ENCODE assay signal across 23 cellular contexts in genomic region chr17:73639322-73639721, GRCh38. TPM values are rescaled to one million over a fixed set of nuclear protein-coding genes. Genes with fewer than 3 reads are reported as not detected.
DNase-seq lines count a peak whose midpoint lies in the region; ATAC-seq and TF ChIP-seq lines count a peak whose summit lies in the region.
"Had no signal": no experiment of that assay in that cellular context is flagged by ENCODE, and none has a peak within 500 bp of the region (broad histone marks: within the 10 kb centered on the region; RNA-seq: fewer than 3 reads in every experiment).

No MANE protein-coding gene starts in this region.

- no peaks in the 10 kb centered on the region for H3K9me3 ChIP-seq in neural progenitor cell (ENCODE audit: low read depth)
- H3K9me3 ChIP-seq: upper lobe of left lung had no signal

- H3K36me3 Mint-ChIP-seq in neural progenitor cell (peaks cover 16% of the 10 kb centered on the region), nephron progenitor cell (ENCODE audit: low read depth) (peaks cover 9% of the 10 kb centered on the region)
- H3K36me3 Mint-ChIP-seq: activated CD8-positive, alpha-beta memory T cell treated with anti-CD3 and anti-CD28 coated beads, Interleukin-2, amount 10 ng/mL, durations not matched to agents 7 days and 5 days; CD8-positive, alpha-beta T cell had no signal

- H3K4me1 ChIP-seq in neural progenitor cell: peaks cover 23% of the 10 kb centered on the region

- H3K27me3 ChIP-seq in H7 (ENCODE audit: control insufficient read depth, insufficient read depth, low read length): peaks cover 29% of the 10 kb centered on the region
- no peaks in the 10 kb centered on the region for H3K27me3 ChIP-seq in neural progenitor cell

- no peak overlapping the region for H2AFZ ChIP-seq in neural progenitor cell (replicated peaks)

- no peaks in the 10 kb centered on the region for H3F3A ChIP-seq in neural progenitor cell (ENCODE audit: low read depth)

- H3K4me3 Mint-ChIP-seq in neural progenitor cell (no peak overlapping the region), nephron progenitor cell (no peak overlapping the region)
- H3K4me3 Mint-ChIP-seq: activated CD8-positive, alpha-beta memory T cell treated with anti-CD3 and anti-CD28 coated beads, Interleukin-2, amount 10 ng/mL, durations not matched to agents 7 days and 5 days; CD8-positive, alpha-beta T cell; dendritic cell treated with granulocyte-macrophage colony-stimulating factor and Interleukin-4, amounts not matched to agents 40 ng/mL and 50 ng/mL, for 4 days; stimulated activated naive CD8-positive, alpha-beta T cell treated with anti-CD3 and anti-CD28 coated beads, Interleukin-15, amount 100 ng/mL, for 72 hours had no signal

- ATAC-seq in HG02763 (IDR thresholded peaks at IDR 0.05; ENCODE audit: unreplicated experiment) (no peak), GM21526 (IDR thresholded peaks at IDR 0.05; ENCODE audit: low FRiP score, unreplicated experiment) (no peak)
- ATAC-seq: activated CD8-positive, alpha-beta memory T cell treated with anti-CD3 and anti-CD28 coated beads, Interleukin-2, amount 10 ng/mL, durations not matched to agents 7 days and 5 days; CD8-positive, alpha-beta T cell; stimulated activated naive CD8-positive, alpha-beta T cell treated with anti-CD3 and anti-CD28 coated beads, Interleukin-15, amount 100 ng/mL, for 72 hours had no signal

- peaks cover 100% of the 10 kb centered on the region for H3K79me2 ChIP-seq in neural progenitor cell (ENCODE audit: low read depth)

- H3K27ac ChIP-seq in neural progenitor cell (no peak overlapping the region), caudate nucleus (ENCODE audit: low read depth, low read length) (no peak overlapping the region)
- H3K27ac ChIP-seq: epithelial cell of prostate, upper lobe of left lung had no signal

- H3K27ac Mint-ChIP-seq in neural progenitor cell (peak overlapping the region; percentile 69), nephron progenitor cell (no peak overlapping the region)
- H3K27ac Mint-ChIP-seq: activated CD8-positive, alpha-beta memory T cell treated with anti-CD3 and anti-CD28 coated beads, Interleukin-2, amount 10 ng/mL, durations not matched to agents 7 days and 5 days; activated T-helper 2 cell treated with anti-CD3 and anti-CD28 coated beads, Interferon-gamma antibody, Interleukin-2, Interleukin-4, amounts not matched to agents 10 μg/mL and 5 μg/mL and 100 μg/mL, durations not matched to agents 14 hours and 24 hours and 36 hours; CD8-positive, alpha-beta T cell; dendritic cell treated with granulocyte-macrophage colony-stimulating factor and Interleukin-4, amounts not matched to agents 40 ng/mL and 50 ng/mL, for 4 days; stimulated activated naive CD8-positive, alpha-beta T cell treated with anti-CD3 and anti-CD28 coated beads, Interleukin-15, amount 100 ng/mL, for 72 hours had no signal

- H3K4me2 ChIP-seq in neural progenitor cell: no peak overlapping the region
- H3K4me2 ChIP-seq: smooth muscle cell had no signal

- TF ChIP-seq CTCF in astrocyte of the spinal cord (IDR thresholded peaks at IDR 0.05; ENCODE audit: low read depth, low read length) (no peak), neural progenitor cell (IDR thresholded peaks at IDR 0.05) (no peak), nephron progenitor cell (IDR thresholded peaks at IDR 0.05) (no peak)

- DNase-seq in D341Med (ENCODE audit: low spot score): peak; percentile 70
- DNase-seq in H7: peak; percentile 51
- DNase-seq in astrocyte of the spinal cord (ENCODE audit: low read depth, low spot score): peak; percentile 43
- no peak for DNase-seq in neural progenitor cell (ENCODE audit: low spot score)
- no peak for DNase-seq in nephron progenitor cell
- DNase-seq in caudate nucleus (lab: John Stamatoyannopoulos, UW): no peak
- DNase-seq: activated CD4-positive, alpha-beta T cell treated with anti-CD3 and anti-CD28 coated beads for 4 hours; activated CD8-positive, alpha-beta memory T cell treated with anti-CD3 and anti-CD28 coated beads, Interleukin-2, amount 10 ng/mL, durations not matched to agents 7 days and 5 days; CD8-positive, alpha-beta T cell; GOT3; kidney; NCI-H1048; NCI-H526; stimulated activated CD4-positive, alpha-beta T cell treated with anti-CD3 and anti-CD28 coated beads, Interleukin-4, amount 100 ng/mL, for 1 hour; stimulated activated naive CD8-positive, alpha-beta T cell treated with anti-CD3 and anti-CD28 coated beads, Interleukin-15, amount 100 ng/mL, for 72 hours; upper lobe of left lung had no signal

- no peaks in the 10 kb centered on the region for H3K36me3 ChIP-seq in H7 (replicated peaks; ENCODE audit: control insufficient read depth, insufficient read depth, low read length)
- no peaks in the 10 kb centered on the region for H3K36me3 ChIP-seq in neural progenitor cell
- H3K36me3 ChIP-seq: upper lobe of left lung had no signal

- H3K9me3 Mint-ChIP-seq in neural progenitor cell: no peaks in the 10 kb centered on the region
- no peaks in the 10 kb centered on the region for H3K9me3 Mint-ChIP-seq in nephron progenitor cell
- H3K9me3 Mint-ChIP-seq: activated T-helper 2 cell treated with anti-CD3 and anti-CD28 coated beads, Interferon-gamma antibody, Interleukin-2, Interleukin-4, amounts not matched to agents 10 μg/mL and 5 μg/mL and 100 μg/mL, durations not matched to agents 14 hours and 24 hours and 36 hours; CD8-positive, alpha-beta T cell; dendritic cell treated with granulocyte-macrophage colony-stimulating factor and Interleukin-4, amounts not matched to agents 40 ng/mL and 50 ng/mL, for 4 days; stimulated activated naive CD8-positive, alpha-beta T cell treated with anti-CD3 and anti-CD28 coated beads, Interleukin-15, amount 100 ng/mL, for 72 hours had no signal

- in situ Hi-C loops in astrocyte of the spinal cord (cut with HindIII; ENCODE audit: low sequenced_read_pairs): no loop called here

- H4K20me1 ChIP-seq in neural progenitor cell (ENCODE audit: low read depth): peaks cover 94% of the 10 kb centered on the region

- H3K4me1 Mint-ChIP-seq in neural progenitor cell: peaks cover 56% of the 10 kb centered on the region
- peaks cover 63% of the 10 kb centered on the region for H3K4me1 Mint-ChIP-seq in nephron progenitor cell

- H3K9ac ChIP-seq in neural progenitor cell: no peak overlapping the region

- H3K27me3 Mint-ChIP-seq in neural progenitor cell (ENCODE audit: insufficient read depth, low read depth) (peaks cover 5% of the 10 kb centered on the region), nephron progenitor cell (ENCODE audit: low read depth, poor library complexity) (peaks cover 8% of the 10 kb centered on the region)

- H3K4me3 ChIP-seq in H7 (ENCODE audit: insufficient read depth, low read depth, low read length): no peak overlapping the region
- no peak overlapping the region for H3K4me3 ChIP-seq in astrocyte of the spinal cord (ENCODE audit: low read depth, low read length)
- H3K4me3 ChIP-seq in neural progenitor cell: no peak overlapping the region
- H3K4me3 ChIP-seq: smooth muscle cell, upper lobe of left lung had no signal

RNA-seq across cellular contexts. Expression of gene SDK2, which starts 4.9 kb away (rescaled TPM):
- 12.1 and 14.7 TPM in 2 replicates for total RNA-seq in H7 (2014; rRNA removed; shearing (Covaris generic))
- total RNA-seq in neural progenitor cell (ENCODE audit: low replicate concordance): 15.3 and 39.9 TPM in 2 replicates
- total RNA-seq: myocyte had no signal

Comparison
In these comparisons a context has a peak if more than half of its experiments do, and no peak if none do; other contexts are left out.
1. DNase-seq: peak in D341Med (single experiment), H7 (single experiment) and astrocyte of the spinal cord (single experiment); none in neural progenitor cell (single experiment), nephron progenitor cell (single experiment) and caudate nucleus (0 of 61).